ENCODE assay signal across 8 cellular contexts in genomic region chr7:6706666-6707407, GRCh38. TPM values are rescaled to one million over a fixed set of nuclear protein-coding genes. Genes with fewer than 3 reads are reported as not detected.
DNase-seq lines count a peak whose midpoint lies in the region; ATAC-seq and TF ChIP-seq lines count a peak whose summit lies in the region.

Gene ZNF12 (minus strand): TSS chr7:6706947. CDS start chr7:6705173, 1,774 bp downstream.

- peak; percentile 91 for DNase-seq in G401 (ENCODE audit: low spot score)
- DNase-seq in HAP-1 (ENCODE audit: low spot score in 2 of 2): peak; percentile 91 to 97
- DNase-seq in MG63: peak; percentile 96
- peak; percentile 96 to 99 for DNase-seq in SHP77 (lab: John Stamatoyannopoulos, UW)
- peak; percentile 93 for DNase-seq in activated effector memory CD4-positive, alpha-beta T cell treated with Interleukin-2 at 50 U/mL for 16 hours
- DNase-seq in fibroblast of the aortic adventitia (ENCODE audit: low read depth): peak; percentile 92
- peak; percentile 97 for DNase-seq in stimulated activated naive CD8-positive, alpha-beta T cell treated with anti-CD3 and anti-CD28 coated beads, Interleukin-15, Interleukin-2, amounts not matched to agents 100 U/mL and 50 U/mL, for 24 hours

- no peaks in the 10 kb centered on the region for H3K27me3 ChIP-seq in HAP-1 (ENCODE audit: low read depth)
- no peaks in the 10 kb centered on the region for H3K27me3 ChIP-seq in MG63

- in situ Hi-C loops in G401 (cut with HindIII; ENCODE audit: low sequenced_read_pairs): no loop called here
- in situ Hi-C loops in HAP-1 (cut with MboI; ENCODE audit: low sequenced_read_pairs): no loop called here

- peaks cover 6% of the 10 kb centered on the region for H3K36me3 Mint-ChIP-seq in nephron (ENCODE audit: low read depth)

- peaks cover 3% of the 10 kb centered on the region for H3K27me3 Mint-ChIP-seq in nephron (ENCODE audit: low read depth)

- peaks cover 21% of the 10 kb centered on the region for H3K36me3 ChIP-seq in HAP-1 (replicated peaks)
- peaks cover 33% of the 10 kb centered on the region for H3K36me3 ChIP-seq in MG63

- H3K4me1 Mint-ChIP-seq in nephron: peaks cover 14% of the 10 kb centered on the region

- H3K4me1 ChIP-seq in HAP-1: peaks cover 10% of the 10 kb centered on the region; the same call in 1 of the 2 replicates

- peaks cover 22% of the 10 kb centered on the region for H3K9me3 ChIP-seq in HAP-1
- peaks cover 31% of the 10 kb centered on the region for H3K9me3 ChIP-seq in MG63

- peak within 1 kb of the TSS; percentile 94 to 98 (median 95) for H3K4me3 Mint-ChIP-seq in nephron

- H3K4me3 ChIP-seq in HAP-1 (peak within 1 kb of the TSS; percentile 84), MG63 (peak within 1 kb of the TSS; percentile 88), fibroblast of the aortic adventitia (ENCODE audit: low read depth, low read length) (peak within 1 kb of the TSS; percentile 89)

- no peak for TF ChIP-seq CTCF in fibroblast of the aortic adventitia (IDR thresholded peaks at IDR 0.05; ENCODE audit: insufficient read depth, low read length)
- TF ChIP-seq CTCF in nephron (IDR thresholded peaks at IDR 0.05; ENCODE audit: unreplicated experiment in 3 of 3): no peak

- H3K9me3 Mint-ChIP-seq in nephron: peaks cover 31% of the 10 kb centered on the region

- H3K27ac Mint-ChIP-seq in nephron: peak within 1 kb of the TSS; percentile 94 to 98 (median 96)

- ATAC-seq in stimulated activated naive CD8-positive, alpha-beta T cell treated with anti-CD3 and anti-CD28 coated beads, Interleukin-15, Interleukin-2, amounts not matched to agents 100 U/mL and 50 U/mL, for 24 hours: peak; percentile 94

RNA-seq across cellular contexts. Expression of gene ZNF12, which starts in this region (rescaled TPM):
- 12.0 and 12.8 TPM in 2 replicates for total RNA-seq in G401 (2014; rRNA removed; shearing (Covaris generic))
- total RNA-seq in MG63 (2014; rRNA removed; shearing (Covaris generic); ENCODE audit: low replicate concordance): 7.1 and 8.0 TPM in 2 replicates
- 16.9 and 36.9 TPM in 2 replicates for total RNA-seq in fibroblast of the aortic adventitia (ENCODE audit: low replicate concordance)

Comparison
In these comparisons a context has a peak if more than half of its experiments do, and no peak if none do; other contexts are left out.
1. Peak in every context shown above with its lines: DNase-seq, ATAC-seq and H3K4me3 ChIP-seq.